Comparison of ENCODE assay signal across 8 cellular contexts in genomic region chr1:145858937-145859490, GRCh38. TPM values are rescaled to one million over a fixed set of nuclear protein-coding genes. Genes with fewer than 3 reads are reported as not detected.
DNase-seq lines count a peak whose midpoint lies in the region; ATAC-seq and TF ChIP-seq lines count a peak whose summit lies in the region.

PIAS3 (minus strand) TSS chr1:145859081; CDS start chr1:145858990, 91 bp downstream.

- H3K4me3 ChIP-seq in A673 (ENCODE audit: low read depth, low read length, poor library complexity, severe bottlenecking): peak within 1 kb of the TSS; percentile 91
- H3K4me3 ChIP-seq in iPS-20b (ENCODE audit: low read length): peak within 1 kb of the TSS; percentile 99
- H3K4me3 ChIP-seq in skin epidermis: peak within 1 kb of the TSS; percentile 73 to 99 (median 90)

- ATAC-seq in GM18867 (IDR thresholded peaks at IDR 0.05; ENCODE audit: unreplicated experiment) (peak; percentile 85), HG03097 (IDR thresholded peaks at IDR 0.05; ENCODE audit: low FRiP score, unreplicated experiment) (peak; percentile 82)

- CTCF ChIA-PET in A673 (lab: Charles Lee): interaction anchor here (0.9 to 2.7 kb wide), 3 partner anchors 13 to 120 kb away, joined by 3 to 25 read pairs (median 14); partner anchors contain the start of gene NUDT17

- in situ Hi-C loops in T47D (cut with HindIII; ENCODE audit: low pct_unique_long_range_greater_than_20kb, low sequenced_read_pairs): no loop called here

- H3K36me3 ChIP-seq in A673 (ENCODE audit: insufficient read depth, low read length, poor library complexity, severe bottlenecking) (peaks cover 19% of the 10 kb centered on the region), iPS-20b (ENCODE audit: insufficient read depth, low read depth, low read length) (peaks cover 34% of the 10 kb centered on the region)

- TF ChIP-seq CTCF in A673 (conservative IDR thresholded peaks at IDR 0.05; ENCODE audit: low read depth, low read length) (no peak), VCaP (conservative IDR thresholded peaks at IDR 0.05) (no peak)

- DNase-seq in A673 (ENCODE audit: low spot score) (peak; percentile 96), NCI-H2171 (lab: John Stamatoyannopoulos, UW) (peak; percentile 85), T47D (ENCODE audit: low read depth in 1 of 2, low spot score in 1 of 2) (peak; percentile 96 to 97)

- H3K9me3 ChIP-seq in A673 (ENCODE audit: low read depth, low read length, poor library complexity, severe bottlenecking) (no peaks in the 10 kb centered on the region), iPS-20b (ENCODE audit: insufficient read depth, low read depth, low read length) (peaks cover 5% of the 10 kb centered on the region; the same call in 1 of the 2 replicates)

- peak within 1 kb of the TSS; percentile 78 for H3K27ac ChIP-seq in A673 (ENCODE audit: low read depth, low read length, poor library complexity, severe bottlenecking)
- H3K27ac ChIP-seq in VCaP: peak within 1 kb of the TSS; percentile 73
- peak within 1 kb of the TSS; percentile 51 for H3K27ac ChIP-seq in iPS-20b (ENCODE audit: low read length)
- peak within 1 kb of the TSS; percentile 51 to 95 (median 86) for H3K27ac ChIP-seq in skin epidermis

- peaks cover 9% of the 10 kb centered on the region for H3K4me1 ChIP-seq in A673 (ENCODE audit: insufficient read depth, low read length, poor library complexity, severe bottlenecking)
- H3K4me1 ChIP-seq in iPS-20b (ENCODE audit: insufficient read depth, low read length): no peaks in the 10 kb centered on the region; the same call in 1 of the 2 replicates

- intact Hi-C loops in A673 (cut with micrococcal nuclease; ENCODE audit: unreplicated experiment): loop anchor here (2.0 to 10.0 kb wide), 5 partner anchors 54 to 138 kb away; partner anchors contain the start of genes LIX1L, PEX11B, RBM8A and TXNIP

- POLR2A ChIA-PET in A673 (lab: Charles Lee; ENCODE audit: low non-redundant PET): interaction anchor here (0.7 kb wide), 1 partner anchor 106 kb away, joined by 3 read pairs; the partner anchor contains the start of gene POLR3GL

- peak within 1 kb of the TSS; percentile 89; the same call in 1 of the 2 replicates for H3K9ac ChIP-seq in iPS-20b (ENCODE audit: low read depth, low read length)

- H3K27me3 ChIP-seq in A673 (replicated peaks; ENCODE audit: insufficient read depth, low read depth, low read length, poor library complexity) (no peaks in the 10 kb centered on the region), iPS-20b (ENCODE audit: insufficient read depth, low read length) (no peaks in the 10 kb centered on the region)

- BruUV-seq in A673 (replicated peaks; lab: Mats Ljungman, UMichigan): TSS peak; percentile 63

RNA-seq across cellular contexts. Expression of gene PIAS3, which starts in this region (rescaled TPM):
- total RNA-seq in A673 (2021): 41.8 and 47.0 TPM in 2 replicates

Comparison
In these comparisons a context has a peak if more than half of its experiments do, and no peak if none do; other contexts are left out.
1. Peak in every context shown above with its lines: DNase-seq, ATAC-seq, H3K4me3 ChIP-seq and H3K27ac ChIP-seq.